33 cellular contexts compared by ENCODE assay signal in genomic region chr1:188903241-188903640, GRCh38.
DNase-seq lines count a peak whose midpoint lies in the region; ATAC-seq, FAIRE-seq and TF ChIP-seq lines count a peak whose summit lies in the region.
"Had no signal": no experiment of that assay in that cellular context is flagged by ENCODE, and none has a peak within 500 bp of the region (broad histone marks: within the 10 kb centered on the region; RNA-seq: fewer than 3 reads in every experiment).

No MANE protein-coding gene starts in this region.

- TF ChIP-seq CTCF in SK-N-SH (IDR thresholded peaks at IDR 0.05), result no peak
- TF ChIP-seq CTCF in foreskin keratinocyte (conservative IDR thresholded peaks at IDR 0.05), result no peak

- H3K4me1 ChIP-seq in SK-N-SH (ENCODE audit: control insufficient read depth in 1 of 2, insufficient read depth in 2 of 2, low read depth in 1 of 2, low read length in 1 of 2) (no peaks in the 10 kb centered on the region; a peak in 1 of 4 replicates), foreskin keratinocyte (no peaks in the 10 kb centered on the region)
- H3K4me1 ChIP-seq: A549; BE2C; BLaER1; BLaER1 treated with 17β-estradiol and CSF1 and Interleukin-3, amounts not matched to agents 10 nM and 100 nM had no signal

- no peak; a peak in 1 of 4 replicates for TF ChIP-seq EP300 in SK-N-SH (IDR thresholded peaks at IDR 0.05; ENCODE audit: borderline replicate concordance in 1 of 2, low read depth in 1 of 2, low read length in 1 of 2)

- H3K9ac ChIP-seq in SK-N-SH, result no peak overlapping the region
- H3K9ac ChIP-seq: BLaER1; BLaER1 treated with 17β-estradiol and CSF1 and Interleukin-3, amounts not matched to agents 10 nM and 100 nM had no signal

- DNase-seq in SK-N-DZ (ENCODE audit: low spot score) (peak; percentile 26), SK-N-SH (no peak), foreskin keratinocyte (no peak), NCI-H128 (lab: John Stamatoyannopoulos, UW; ENCODE audit: unreplicated experiment) (no peak)
- DNase-seq in stimulated activated CD4-positive, alpha-beta T cell treated with anti-CD3 and anti-CD28 coated beads, Interleukin-2, amount 100 ng/mL, for 48 hours, result no peak
- no peak for DNase-seq in activated T-cell treated with anti-CD3 and anti-CD28 coated beads, Interleukin-2, amount 50 U/mL, for 48 hours
- DNase-seq: 8988T; ACHN; AML-193; BE2C; C1 segment of cervical spinal cord; Caco-2; Calu3; CD4-positive, alpha-beta memory T cell; CD4-positive, alpha-beta T cell; CD4-positive, CD25-positive, alpha-beta regulatory T cell; CD8-positive, alpha-beta memory T cell; CD8-positive, alpha-beta T cell; COR-L47; DMS 273 treated with DMSO at 0.1 percent for 48 hours; DMS153; DMS53; DMS79; DMS79 treated with DMSO at 0.1 percent for 48 hours; DND-41; EL had no signal

- no peaks in the 10 kb centered on the region for H3K79me2 ChIP-seq in SK-N-SH (ENCODE audit: insufficient read depth)

- ATAC-seq in SK-N-SH treated with all-trans-retinoic acid at 6 μM for 48 hours (no peak), foreskin keratinocyte (no peak)
- ATAC-seq: A549; CD8-positive, alpha-beta T cell had no signal

- H3K9me2 ChIP-seq in SK-N-SH, result no peaks in the 10 kb centered on the region

- no peaks in the 10 kb centered on the region for H4K20me1 ChIP-seq in SK-N-SH (ENCODE audit: insufficient read depth)
- H4K20me1 ChIP-seq: BLaER1; BLaER1 treated with 17β-estradiol and CSF1 and Interleukin-3, amounts not matched to agents 10 nM and 100 nM had no signal

- no peak overlapping the region for H3K4me2 ChIP-seq in SK-N-SH
- H3K4me2 ChIP-seq: A549; BLaER1; BLaER1 treated with 17β-estradiol and CSF1 and Interleukin-3, amounts not matched to agents 10 nM and 100 nM had no signal

- H3K9me3 ChIP-seq in SK-N-SH, result no peaks in the 10 kb centered on the region
- H3K9me3 ChIP-seq: A549; BE2C; BLaER1; BLaER1 treated with 17β-estradiol and CSF1 and Interleukin-3, amounts not matched to agents 10 nM and 100 nM; Caco-2 had no signal

- H3K36me3 ChIP-seq in SK-N-SH (replicated peaks in 1 of 2; ENCODE audit: control insufficient read depth in 1 of 2, insufficient read depth in 2 of 2, low read length in 1 of 2), result no peaks in the 10 kb centered on the region
- H3K36me3 ChIP-seq: BE2C; BLaER1; BLaER1 treated with 17β-estradiol and CSF1 and Interleukin-3, amounts not matched to agents 10 nM and 100 nM had no signal

- no peak overlapping the region for H3K27ac ChIP-seq in SK-N-SH (ENCODE audit: low read depth in 2 of 2, low read length in 1 of 2)
- H3K27ac ChIP-seq in foreskin keratinocyte, result no peak overlapping the region
- H3K27ac ChIP-seq: 22Rv1; A549; BLaER1; BLaER1 treated with 17β-estradiol and CSF1 and Interleukin-3, amounts not matched to agents 10 nM and 100 nM; C4-2B had no signal

- no peak for TF ChIP-seq RAD21 in SK-N-SH (IDR thresholded peaks at IDR 0.05; ENCODE audit: low read length)

- peak; percentile 73 for FAIRE-seq in A204.1 (lab: Jason Lieb, UNC)
- FAIRE-seq: A549 had no signal

- POLR2A ChIA-PET in SK-N-SH (lab: Yijun Ruan, JAX), result no interaction called here

- no peaks in the 10 kb centered on the region for H3F3A ChIP-seq in SK-N-SH (replicated peaks; ENCODE audit: insufficient read depth)

- no peak overlapping the region for H3K4me3 ChIP-seq in SK-N-SH (ENCODE audit: low read depth in 2 of 2, low read length in 1 of 2)
- H3K4me3 ChIP-seq: A549; BLaER1; BLaER1 treated with 17β-estradiol and CSF1 and Interleukin-3, amounts not matched to agents 10 nM and 100 nM had no signal

- CTCF ChIA-PET in SK-N-SH (lab: Yijun Ruan, JAX), result no interaction called here

- H2AFZ ChIP-seq in SK-N-SH (ENCODE audit: low read depth), result no peak overlapping the region

- H3K27me3 ChIP-seq in SK-N-SH (ENCODE audit: insufficient read depth) (no peaks in the 10 kb centered on the region), foreskin keratinocyte (no peaks in the 10 kb centered on the region)
- H3K27me3 ChIP-seq: BE2C; BLaER1; BLaER1 treated with 17β-estradiol and CSF1 and Interleukin-3, amounts not matched to agents 10 nM and 100 nM had no signal

TF ChIP-seq in SK-N-SH, 30 proteins besides CTCF, POLR2A, EP300 and RAD21:
- peak; percentile 33; the same call in 1 of the 2 replicates for TF ChIP-seq GATA2 (CRISPR knock-in tag; IDR thresholded peaks at IDR 0.05)
- TF ChIP-seq RCOR1 (IDR thresholded peaks at IDR 0.05; ENCODE audit: low read length), result 0 out of 2 replicates have a peak, but pooled peaks have one; percentile 31
- no peak for TF ChIP-seq POLR2AphosphoS5 (IDR thresholded peaks at IDR 0.05; ENCODE audit: low read depth, low read length)

TF ChIP-seq in SK-N-SH treated with all-trans-retinoic acid at 6 μM for 48 hours, 23 proteins besides CTCF, POLR2A, EP300 and RAD21 (continues in another document):
- TF ChIP-seq ZNF565 (CRISPR knock-in tag; conservative IDR thresholded peaks at IDR 0.05; ENCODE audit: low read depth) (no peak), ZFP30 (CRISPR knock-in tag; IDR thresholded peaks at IDR 0.05) (no peak), OSR1 (CRISPR knock-in tag; IDR thresholded peaks at IDR 0.05) (no peak), ISL1 (CRISPR knock-in tag; IDR thresholded peaks at IDR 0.05) (peak; percentile 82), CSRNP3 (CRISPR knock-in tag; IDR thresholded peaks at IDR 0.05) (no peak), ZNF70 (CRISPR knock-in tag; IDR thresholded peaks at IDR 0.05) (no peak), GLIS3 (CRISPR knock-in tag; IDR thresholded peaks at IDR 0.05) (no peak), SNAI2 (CRISPR knock-in tag; IDR thresholded peaks at IDR 0.05) (no peak), ESRRG (CRISPR knock-in tag; IDR thresholded peaks at IDR 0.05) (no peak), CSDC2 (CRISPR knock-in tag; IDR thresholded peaks at IDR 0.05) (no peak), CREB5 (CRISPR knock-in tag; IDR thresholded peaks at IDR 0.05; ENCODE audit: low read depth) (no peak), BACH2 (CRISPR knock-in tag; IDR thresholded peaks at IDR 0.05; ENCODE audit: borderline replicate concordance) (no peak)
- TF ChIP-seq, protein P1, sequence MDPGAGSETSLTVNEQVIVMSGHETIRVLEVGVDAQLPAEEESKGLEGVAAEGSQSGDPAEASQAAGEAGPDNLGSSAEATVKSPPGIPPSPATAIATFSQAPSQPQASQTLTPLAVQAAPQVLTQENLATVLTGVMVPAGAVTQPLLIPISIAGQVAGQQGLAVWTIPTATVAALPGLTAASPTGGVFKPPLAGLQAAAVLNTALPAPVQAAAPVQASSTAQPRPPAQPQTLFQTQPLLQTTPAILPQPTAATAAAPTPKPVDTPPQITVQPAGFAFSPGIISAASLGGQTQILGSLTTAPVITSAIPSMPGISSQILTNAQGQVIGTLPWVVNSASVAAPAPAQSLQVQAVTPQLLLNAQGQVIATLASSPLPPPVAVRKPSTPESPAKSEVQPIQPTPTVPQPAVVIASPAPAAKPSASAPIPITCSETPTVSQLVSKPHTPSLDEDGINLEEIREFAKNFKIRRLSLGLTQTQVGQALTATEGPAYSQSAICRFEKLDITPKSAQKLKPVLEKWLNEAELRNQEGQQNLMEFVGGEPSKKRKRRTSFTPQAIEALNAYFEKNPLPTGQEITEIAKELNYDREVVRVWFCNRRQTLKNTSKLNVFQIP (CRISPR knock-in tag; IDR thresholded peaks at IDR 0.05; ENCODE audit: borderline replicate concordance, low read depth), result 0 out of 2 replicates have a peak, but pooled peaks have one; percentile 23
- TF ChIP-seq, protein P2, sequence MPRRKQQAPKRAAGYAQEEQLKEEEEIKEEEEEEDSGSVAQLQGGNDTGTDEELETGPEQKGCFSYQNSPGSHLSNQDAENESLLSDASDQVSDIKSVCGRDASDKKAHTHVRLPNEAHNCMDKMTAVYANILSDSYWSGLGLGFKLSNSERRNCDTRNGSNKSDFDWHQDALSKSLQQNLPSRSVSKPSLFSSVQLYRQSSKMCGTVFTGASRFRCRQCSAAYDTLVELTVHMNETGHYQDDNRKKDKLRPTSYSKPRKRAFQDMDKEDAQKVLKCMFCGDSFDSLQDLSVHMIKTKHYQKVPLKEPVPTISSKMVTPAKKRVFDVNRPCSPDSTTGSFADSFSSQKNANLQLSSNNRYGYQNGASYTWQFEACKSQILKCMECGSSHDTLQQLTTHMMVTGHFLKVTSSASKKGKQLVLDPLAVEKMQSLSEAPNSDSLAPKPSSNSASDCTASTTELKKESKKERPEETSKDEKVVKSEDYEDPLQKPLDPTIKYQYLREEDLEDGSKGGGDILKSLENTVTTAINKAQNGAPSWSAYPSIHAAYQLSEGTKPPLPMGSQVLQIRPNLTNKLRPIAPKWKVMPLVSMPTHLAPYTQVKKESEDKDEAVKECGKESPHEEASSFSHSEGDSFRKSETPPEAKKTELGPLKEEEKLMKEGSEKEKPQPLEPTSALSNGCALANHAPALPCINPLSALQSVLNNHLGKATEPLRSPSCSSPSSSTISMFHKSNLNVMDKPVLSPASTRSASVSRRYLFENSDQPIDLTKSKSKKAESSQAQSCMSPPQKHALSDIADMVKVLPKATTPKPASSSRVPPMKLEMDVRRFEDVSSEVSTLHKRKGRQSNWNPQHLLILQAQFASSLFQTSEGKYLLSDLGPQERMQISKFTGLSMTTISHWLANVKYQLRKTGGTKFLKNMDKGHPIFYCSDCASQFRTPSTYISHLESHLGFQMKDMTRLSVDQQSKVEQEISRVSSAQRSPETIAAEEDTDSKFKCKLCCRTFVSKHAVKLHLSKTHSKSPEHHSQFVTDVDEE (CRISPR knock-in tag; IDR thresholded peaks at IDR 0.05), result no peak
